9 cellular contexts compared by ENCODE assay signal in the genomic region with DNA sequence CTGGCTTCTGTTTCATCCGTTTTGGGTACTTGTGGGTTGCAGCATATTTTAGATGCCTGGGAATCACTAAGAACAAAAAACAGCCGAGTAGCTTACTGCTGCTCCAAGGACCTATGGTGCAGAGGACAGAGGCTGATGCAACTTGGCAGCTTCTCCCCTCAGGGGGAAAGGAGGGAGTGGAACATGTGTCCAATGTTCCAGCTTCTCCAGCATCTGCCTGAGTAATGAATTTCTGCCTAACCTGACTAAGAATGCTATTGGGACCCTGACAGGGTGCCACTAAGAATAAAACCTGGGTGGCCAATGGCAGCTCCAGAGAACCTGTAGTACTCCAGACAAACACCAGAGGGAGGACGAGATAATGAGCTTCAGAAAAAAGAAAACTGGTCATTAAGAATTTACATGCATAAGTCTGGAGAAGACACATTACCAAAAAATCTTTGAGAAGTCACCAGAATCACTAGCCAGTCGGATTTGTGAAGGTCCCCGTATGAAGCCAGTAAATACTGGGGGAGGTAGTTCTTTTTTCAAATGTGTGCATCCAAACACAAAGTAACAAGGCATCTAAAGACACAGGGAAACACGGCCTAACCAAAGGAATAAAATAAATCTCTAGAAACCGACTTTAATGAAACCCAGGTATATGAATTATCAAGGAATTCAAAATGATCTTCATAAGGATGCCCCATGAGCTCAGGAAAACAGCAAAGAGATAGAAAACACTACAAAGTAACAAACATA.
A peak's percentile ranks its signal among the peaks of the same experiment; 100 is the strongest.
DNase-seq lines count a peak whose midpoint lies in the region; ATAC-seq and TF ChIP-seq lines count a peak whose summit lies in the region.
"Had no signal": no experiment of that assay in that cellular context is flagged by ENCODE, and none has a peak within 500 bp of the region (broad histone marks: within the 10 kb centered on the region; RNA-seq: fewer than 3 reads in every experiment).

No MANE protein-coding gene starts in this region.

- peak; percentile 41 for TF ChIP-seq CTCF in parathyroid adenoma (IDR thresholded peaks at IDR 0.05)
- TF ChIP-seq CTCF in lower leg skin (IDR thresholded peaks at IDR 0.05): no peak

- H3K4me3 Mint-ChIP-seq in activated CD4-positive, alpha-beta T cell treated with anti-CD3 and anti-CD28 coated beads, Interleukin-2, amount 10 ng/mL, durations not matched to agents 7 days and 5 days: no peak overlapping the region

- H3K27me3 Mint-ChIP-seq in activated CD4-positive, alpha-beta T cell treated with anti-CD3 and anti-CD28 coated beads, Interleukin-2, amount 10 ng/mL, durations not matched to agents 7 days and 5 days: no peaks in the 10 kb centered on the region

- H3K4me1 ChIP-seq in parathyroid adenoma: no peaks in the 10 kb centered on the region

- POLR2A ChIA-PET in activated CD4-positive, alpha-beta T cell treated with anti-CD3 and anti-CD28 coated beads, Interleukin-2, amount 10 ng/mL, durations not matched to agents 7 days and 5 days (lab: Charles Lee): interaction anchor here (0.5 kb wide), 1 partner anchor 198 kb away, joined by 3 read pairs; no protein-coding TSS in a partner anchor

- H3K9ac ChIP-seq in parathyroid adenoma: no peak overlapping the region

- H3K9me3 Mint-ChIP-seq in activated CD4-positive, alpha-beta T cell treated with anti-CD3 and anti-CD28 coated beads, Interleukin-2, amount 10 ng/mL, durations not matched to agents 7 days and 5 days: peaks cover 3% of the 10 kb centered on the region

- H3K27me3 ChIP-seq in parathyroid adenoma (ENCODE audit: control insufficient read depth, insufficient read depth, low read length): no peaks in the 10 kb centered on the region
- H3K27me3 ChIP-seq: tibial artery had no signal

- H3K4me3 ChIP-seq in Jurkat, Clone E6-1 (ENCODE audit: low read length): no peak overlapping the region
- H3K4me3 ChIP-seq in parathyroid adenoma (ENCODE audit: low read depth, low read length): no peak overlapping the region
- H3K4me3 ChIP-seq in lower leg skin (ENCODE audit: low read depth, poor library complexity, severe bottlenecking): no peak overlapping the region
- H3K4me3 ChIP-seq: tibial artery had no signal

- no peaks in the 10 kb centered on the region for H3K9me3 ChIP-seq in parathyroid adenoma (ENCODE audit: control insufficient read depth, low read length)
- H3K9me3 ChIP-seq: tibial artery had no signal

- DNase-seq in GM04504 (ENCODE audit: low read depth) (peak; percentile 60), erythroblast (lab: John Stamatoyannopoulos, UW) (peak; percentile 30 to 57), lower leg skin (ENCODE audit: low spot score in 2 of 2) (no peak), NOMO-1 treated with dmso at 0.1 percent for 144 hours (lab: John Stamatoyannopoulos, UW; ENCODE audit: unreplicated experiment) (no peak)
- peak; percentile 33 for DNase-seq in Jurkat, Clone E6-1 (ENCODE audit: low read depth, low spot score)
- peak; percentile 53 for DNase-seq in activated CD4-positive, alpha-beta T cell treated with anti-CD3 and anti-CD28 coated beads, Interleukin-2, amount 10 ng/mL, durations not matched to agents 7 days and 5 days

- CTCF ChIA-PET in activated CD4-positive, alpha-beta T cell treated with anti-CD3 and anti-CD28 coated beads, Interleukin-2, amount 10 ng/mL, durations not matched to agents 7 days and 5 days (lab: Charles Lee): interaction anchor here (0.6 to 2.0 kb wide), 11 partner anchors 9 to 549 kb away, joined by 3 to 11 read pairs (median 3); no protein-coding TSS in a partner anchor

- H3K79me2 ChIP-seq in parathyroid adenoma: no peaks in the 10 kb centered on the region

- no peak overlapping the region for H2AFZ ChIP-seq in parathyroid adenoma

- H3K27ac ChIP-seq in parathyroid adenoma: no peak overlapping the region
- H3K27ac ChIP-seq: tibial artery had no signal

- H3K36me3 ChIP-seq in parathyroid adenoma (ENCODE audit: control insufficient read depth, insufficient read depth, low read length): no peaks in the 10 kb centered on the region
- H3K36me3 ChIP-seq: tibial artery had no signal

- H3K27ac Mint-ChIP-seq in activated CD4-positive, alpha-beta T cell treated with anti-CD3 and anti-CD28 coated beads, Interleukin-2, amount 10 ng/mL, durations not matched to agents 7 days and 5 days: no peak overlapping the region

- 59 to 73% methylated on average over 7 of the region's 7 CpGs for WGBS in lower leg skin, 2 donors

- intact Hi-C loops in lower leg skin (cut with DNase I; ENCODE audit: low total_unique reads): no loop called here

- no peak overlapping the region for H3K4me2 ChIP-seq in parathyroid adenoma (ENCODE audit: low read length)

- peak; percentile 57 for ATAC-seq in GM21447 (IDR thresholded peaks at IDR 0.05; ENCODE audit: unreplicated experiment)

- H3K36me3 Mint-ChIP-seq in activated CD4-positive, alpha-beta T cell treated with anti-CD3 and anti-CD28 coated beads, Interleukin-2, amount 10 ng/mL, durations not matched to agents 7 days and 5 days (ENCODE audit: low read depth): no peaks in the 10 kb centered on the region

- no peaks in the 10 kb centered on the region for H3K4me1 Mint-ChIP-seq in activated CD4-positive, alpha-beta T cell treated with anti-CD3 and anti-CD28 coated beads, Interleukin-2, amount 10 ng/mL, durations not matched to agents 7 days and 5 days

- TF ChIP-seq POLR2A in erythroblast (IDR thresholded peaks at IDR 0.05; ENCODE audit: low read length): no peak
- TF ChIP-seq POLR2A in lower leg skin (IDR thresholded peaks at IDR 0.05): no peak

Comparison
In these comparisons a context has a peak if more than half of its experiments do, and no peak if none do; other contexts are left out.
1. DNase-seq: peak in GM04504 (single experiment), Jurkat, Clone E6-1 (single experiment), activated CD4-positive, alpha-beta T cell treated with anti-CD3 and anti-CD28 coated beads, Interleukin-2, amount 10 ng/mL, durations not matched to agents 7 days and 5 days (single experiment) and erythroblast (2 of 2); none in lower leg skin (0 of 2) and NOMO-1 treated with dmso at 0.1 percent for 144 hours (single experiment).